Comparison of ENCODE assay signal across 12 cellular contexts in the genomic region with DNA sequence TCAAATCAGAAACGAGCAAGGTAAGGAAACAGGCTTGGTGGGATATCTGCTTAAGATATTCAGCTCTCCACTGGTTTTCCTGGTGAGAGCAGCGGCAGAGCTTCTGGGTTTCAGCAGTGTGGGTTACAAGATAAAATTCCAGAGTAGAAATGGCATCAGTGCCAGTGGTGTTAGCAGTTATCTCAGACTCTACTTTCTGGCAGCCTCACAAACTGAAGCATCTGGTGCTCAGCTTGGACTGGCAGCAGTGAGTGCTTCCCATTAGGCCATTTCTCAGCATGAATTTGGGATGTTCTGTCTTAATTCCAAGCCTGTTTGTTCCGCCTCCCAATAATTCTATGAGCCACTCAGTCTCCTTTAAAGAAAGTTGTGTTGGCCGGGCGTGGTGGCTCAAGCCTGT. TPM values are rescaled to one million over a fixed set of nuclear protein-coding genes. Genes with fewer than 3 reads are reported as not detected.
DNase-seq lines count a peak whose midpoint lies in the region; ATAC-seq, FAIRE-seq and TF ChIP-seq lines count a peak whose summit lies in the region.
"Had no signal": no experiment of that assay in that cellular context is flagged by ENCODE, and none has a peak within 500 bp of the region (broad histone marks: within the 10 kb centered on the region; RNA-seq: fewer than 3 reads in every experiment).

No MANE protein-coding gene starts in this region.

- TF ChIP-seq CTCF in CD14-positive monocyte (IDR thresholded peaks at IDR 0.05) (no peak), HepG2 (CRISPR knock-in tag; IDR thresholded peaks at IDR 0.05) (no peak)

- CTCF ChIA-PET in HepG2 (lab: Yijun Ruan, JAX; ENCODE audit: low intra/inter-chr PET ratio, low total read pairs): no interaction called here

- peaks cover 86% of the 10 kb centered on the region for H3K4me1 ChIP-seq in HepG2 (ENCODE audit: insufficient read depth, low read length)

- no peak for TF ChIP-seq POLR2A in HepG2 (IDR thresholded peaks at IDR 0.05; ENCODE audit: insufficient read depth in 1 of 2, low read depth in 2 of 2, low read length in 2 of 2)

- TF ChIP-seq RAD21 in HepG2 (CRISPR knock-in tag; IDR thresholded peaks at IDR 0.05): no peak

- no peak overlapping the region for H2AFZ ChIP-seq in HepG2 (ENCODE audit: low read length)

- peak overlapping the region in 5 of 7 donors; percentile 45 to 94 (median 80) for H3K27ac Mint-ChIP-seq in CD14-positive monocyte

- H3K9me3 ChIP-seq in HepG2 (ENCODE audit: low read length): no peaks in the 10 kb centered on the region
- H3K9me3 ChIP-seq: suprapubic skin had no signal

- no peak overlapping the region for H3K9ac ChIP-seq in HepG2 (ENCODE audit: insufficient read depth, low read depth, low read length)

- peaks cover 86% of the 10 kb centered on the region in 2 donors for H3K36me3 Mint-ChIP-seq in CD14-positive monocyte

- in situ Hi-C loops in G401 (cut with HindIII; ENCODE audit: low sequenced_read_pairs) (no loop called here), HepG2 (cut with HindIII; ENCODE audit: extremely low pct_ligation_motif_present, low pct_unique_long_range_greater_than_20kb) (no loop called here)

- H4K20me1 ChIP-seq in HepG2 (ENCODE audit: insufficient read depth, low read length): peaks cover 11% of the 10 kb centered on the region

- H3K27me3 ChIP-seq in HepG2 (ENCODE audit: control insufficient read depth in 1 of 2, insufficient read depth in 2 of 2, low read length in 2 of 2): no peaks in the 10 kb centered on the region
- H3K27me3 ChIP-seq: suprapubic skin had no signal

- WGBS in HepG2 (ENCODE audit: low lambda C conversion rate): 95% methylated on average over 3 of the region's 5 CpGs

- BruUV-seq in HepG2 (replicated peaks; lab: Mats Ljungman, UMichigan): no TSS peak

- H3K27me3 Mint-ChIP-seq in CD14-positive monocyte (ENCODE audit: low read depth in 3 of 3): no peaks in the 10 kb centered on the region

- peaks cover 51% of the 10 kb centered on the region for H3K4me1 Mint-ChIP-seq in CD14-positive monocyte

- H3K4me3 Mint-ChIP-seq in CD14-positive monocyte: no peak overlapping the region

- TF ChIP-seq EP300 in HepG2 (IDR thresholded peaks at IDR 0.05; ENCODE audit: low read depth in 2 of 2, low read length in 2 of 2) (no peak), HepG2 (CRISPR knock-in tag; IDR thresholded peaks at IDR 0.05; ENCODE audit: borderline replicate concordance) (no peak)

- H3K4me3 ChIP-seq in HepG2 (replicated peaks in 1 of 3; ENCODE audit: insufficient read depth in 1 of 3, low read depth in 2 of 3, low read length in 3 of 3): no peak overlapping the region
- H3K4me3 ChIP-seq: suprapubic skin had no signal

- POLR2A ChIA-PET in HepG2 (lab: Yijun Ruan, JAX): interaction anchor here (2.0 to 2.6 kb wide), 2 partner anchors 8 to 13 kb away, joined by 5 to 12 read pairs; a partner anchor contains a TSS

- no peaks in the 10 kb centered on the region for H3K9me3 Mint-ChIP-seq in CD14-positive monocyte

- no peak overlapping the region for H3K4me2 ChIP-seq in HepG2 (ENCODE audit: low read depth, low read length)

- no peak overlapping the region for H3K27ac ChIP-seq in HepG2 (ENCODE audit: extremely low read length, insufficient read depth, low read length)

- FAIRE-seq in HepG2 (lab: Jason Lieb, UNC): no peak

- H3K36me3 ChIP-seq in HepG2 (replicated peaks in 1 of 2; ENCODE audit: control insufficient read depth in 1 of 2, insufficient read depth in 2 of 2, low read length in 2 of 2): peaks cover 11 to 89% of the 10 kb centered on the region in 2 experiments

- peaks cover 41% of the 10 kb centered on the region for H3K79me2 ChIP-seq in HepG2 (ENCODE audit: insufficient read depth, low read length)

- intact Hi-C loops in CD14-positive monocyte (cut with micrococcal nuclease) (loop anchor here in 1 of 2 donors (10.0 kb wide), 1 partner anchor 347 kb away; a partner anchor contains a TSS), HepG2 (cut with micrococcal nuclease; ENCODE audit: unreplicated experiment) (no loop called here)

- ATAC-seq in HepG2 (no peak), GM21717 (IDR thresholded peaks at IDR 0.05; ENCODE audit: unreplicated experiment) (no peak), GM21390 (IDR thresholded peaks at IDR 0.05; ENCODE audit: unreplicated experiment) (no peak)

- no peak for DNase-seq in CD14-positive monocyte (ENCODE audit: low spot score)
- DNase-seq in G401 (ENCODE audit: low spot score): peak; percentile 92
- DNase-seq in amniotic epithelial cell (ENCODE audit: low read depth): peak; percentile 14
- DNase-seq in HepG2 (ENCODE audit: low spot score): no peak
- no peak for DNase-seq in AML-193 (lab: John Stamatoyannopoulos, UW)
- DNase-seq: activated gamma-delta T cell treated with Interleukin-2 at 50 U/mL for 16 hours; head of caudate nucleus; NCI-H2171; stimulated activated CD4-positive, alpha-beta T cell treated with anti-CD3 and anti-CD28 coated beads, Interleukin-12 subunit alpha, Interleukin-12 subunit beta, amount 100 ng/mL, for 4 hours had no signal

RNA-seq across cellular contexts. Expression of a gene that starts 6.9 kb away (rescaled TPM):
- polyA plus RNA-seq in CD14-positive monocyte: under 1 TPM in 1 of 2 donors, not detected in 1; 0.26 TPM
- total RNA-seq in G401 (2014; rRNA removed; shearing (Covaris generic)): 16.6 and 37.4 TPM in 2 replicates
- 2.1 and 3.4 TPM in 2 replicates for total RNA-seq in HepG2 (2016; rRNA removed; fragmentation: Illumina TruSeq; extraction: Trizol)
- total RNA-seq in HepG2 (2016; cell fraction: cytosol; rRNA removed; fragmentation: Illumina TruSeq; extraction: Trizol; ENCODE audit: low read depth): 0.61 and 0.97 TPM in 2 replicates
- 1.9 and 2.5 TPM in 2 replicates for total RNA-seq in HepG2 (2016; cell fraction: insoluble cytoplasmic fraction; rRNA removed; fragmentation: Illumina TruSeq; extraction: Trizol)
- total RNA-seq in HepG2 (2016; cell fraction: membrane; rRNA removed; fragmentation: Illumina TruSeq; extraction: Trizol): 1.3 and 2.6 TPM in 2 replicates
- 2.4 and 3.2 TPM in 2 replicates for total RNA-seq in HepG2 (2016; cell fraction: nucleus; rRNA removed; fragmentation: Illumina TruSeq; extraction: Trizol)
- 5.8 and 7.9 TPM in 2 replicates for polyA plus RNA-seq in HepG2 (2011; rRNA removed)
- polyA plus RNA-seq in HepG2 (2011; cell fraction: cytosol; rRNA removed): 5.4 TPM in 2 replicates
- 3.2 and 4.7 TPM in 2 replicates for polyA plus RNA-seq in HepG2 (2011; cell fraction: nucleus; rRNA removed)
- 2.1 and 4.2 TPM in 2 replicates for polyA plus RNA-seq in HepG2 (2012)
- polyA plus RNA-seq in HepG2 (2016; cell fraction: cytosol; fragmentation: Illumina TruSeq; extraction: Trizol; ENCODE audit: low read depth): 1.1 and 1.5 TPM in 2 replicates
- 1.4 and 1.8 TPM in 2 replicates for polyA plus RNA-seq in HepG2 (2016; cell fraction: insoluble cytoplasmic fraction; fragmentation: Illumina TruSeq; extraction: Trizol; ENCODE audit: low read depth)
- polyA plus RNA-seq in HepG2 (2016; cell fraction: membrane; fragmentation: Illumina TruSeq; extraction: Trizol; ENCODE audit: low read depth): 1.1 and 1.6 TPM in 2 replicates
- polyA plus RNA-seq in HepG2 (2016; cell fraction: nucleus; fragmentation: Illumina TruSeq; extraction: Trizol; ENCODE audit: insufficient read depth, low read depth): 1.4 and 2.0 TPM in 2 replicates
- 4.8 and 5.9 TPM in 2 replicates for polyA minus RNA-seq in HepG2 (2011; rRNA and poly(A)+ RNA removed; ENCODE audit: low replicate concordance)
- 0.99 and 3.0 TPM in 2 replicates for polyA minus RNA-seq in HepG2 (2011; cell fraction: cytosol; rRNA and poly(A)+ RNA removed)
- 5.6 and 8.6 TPM in 2 replicates for polyA minus RNA-seq in HepG2 (2011; cell fraction: nucleus; rRNA and poly(A)+ RNA removed)

RNA-seq across cellular contexts. Expression of a gene that starts 7.4 kb away (rescaled TPM):
- polyA plus RNA-seq in CD14-positive monocyte (100 to 1,000 TPM; 495 to 581 TPM), HepG2 (2011; rRNA removed) (152 and 228 TPM in 2 replicates)
- 142 and 176 TPM in 2 replicates for total RNA-seq in G401 (2014; rRNA removed; shearing (Covaris generic))
- total RNA-seq in HepG2 (2016; rRNA removed; fragmentation: Illumina TruSeq; extraction: Trizol): 300 and 418 TPM in 2 replicates
- 151 and 179 TPM in 2 replicates for total RNA-seq in HepG2 (2016; cell fraction: cytosol; rRNA removed; fragmentation: Illumina TruSeq; extraction: Trizol; ENCODE audit: low read depth)
- 301 and 437 TPM in 2 replicates for total RNA-seq in HepG2 (2016; cell fraction: insoluble cytoplasmic fraction; rRNA removed; fragmentation: Illumina TruSeq; extraction: Trizol)
- 192 and 211 TPM in 2 replicates for total RNA-seq in HepG2 (2016; cell fraction: membrane; rRNA removed; fragmentation: Illumina TruSeq; extraction: Trizol)
- 110 and 113 TPM in 2 replicates for total RNA-seq in HepG2 (2016; cell fraction: nucleus; rRNA removed; fragmentation: Illumina TruSeq; extraction: Trizol)
- polyA plus RNA-seq in HepG2 (2011; cell fraction: cytosol; rRNA removed): 147 and 153 TPM in 2 replicates
- 37.4 and 37.5 TPM in 2 replicates for polyA plus RNA-seq in HepG2 (2011; cell fraction: nucleus; rRNA removed)
- 165 and 247 TPM in 2 replicates for polyA plus RNA-seq in HepG2 (2012)
- polyA plus RNA-seq in HepG2 (2016; cell fraction: cytosol; fragmentation: Illumina TruSeq; extraction: Trizol; ENCODE audit: low read depth): 177 and 202 TPM in 2 replicates
- polyA plus RNA-seq in HepG2 (2016; cell fraction: insoluble cytoplasmic fraction; fragmentation: Illumina TruSeq; extraction: Trizol; ENCODE audit: low read depth): 365 and 402 TPM in 2 replicates
- polyA plus RNA-seq in HepG2 (2016; cell fraction: membrane; fragmentation: Illumina TruSeq; extraction: Trizol; ENCODE audit: low read depth): 152 and 182 TPM in 2 replicates
- polyA plus RNA-seq in HepG2 (2016; cell fraction: nucleus; fragmentation: Illumina TruSeq; extraction: Trizol; ENCODE audit: insufficient read depth, low read depth): 148 and 165 TPM in 2 replicates
- 30.9 and 42.9 TPM in 2 replicates for polyA minus RNA-seq in HepG2 (2011; rRNA and poly(A)+ RNA removed; ENCODE audit: low replicate concordance)
- 56.1 and 62.9 TPM in 2 replicates for polyA minus RNA-seq in HepG2 (2011; cell fraction: cytosol; rRNA and poly(A)+ RNA removed)
- 58.7 and 65.3 TPM in 2 replicates for polyA minus RNA-seq in HepG2 (2011; cell fraction: nucleus; rRNA and poly(A)+ RNA removed)

RNA-seq across cellular contexts. Expression of a gene that starts 29.9 kb away (rescaled TPM):
- polyA plus RNA-seq in CD14-positive monocyte: under 1 TPM in 1 of 2 donors, not detected in 1; 0.06 TPM
- total RNA-seq in G401 (2014; rRNA removed; shearing (Covaris generic)): 0.58 and 4.6 TPM in 2 replicates
- 0.24 and 0.46 TPM in 2 replicates for total RNA-seq in HepG2 (2016; rRNA removed; fragmentation: Illumina TruSeq; extraction: Trizol)
- 0.40 and 0.53 TPM in 2 replicates for total RNA-seq in HepG2 (2016; cell fraction: cytosol; rRNA removed; fragmentation: Illumina TruSeq; extraction: Trizol; ENCODE audit: low read depth)
- total RNA-seq in HepG2 (2016; cell fraction: insoluble cytoplasmic fraction; rRNA removed; fragmentation: Illumina TruSeq; extraction: Trizol): 0.65 and 0.67 TPM in 2 replicates
- total RNA-seq in HepG2 (2016; cell fraction: membrane; rRNA removed; fragmentation: Illumina TruSeq; extraction: Trizol): 0.43 and 0.65 TPM in 2 replicates
- total RNA-seq in HepG2 (2016; cell fraction: nucleus; rRNA removed; fragmentation: Illumina TruSeq; extraction: Trizol): 0.69 and 1.0 TPM in 2 replicates
- 0.16 and 0.38 TPM in 2 replicates for polyA plus RNA-seq in HepG2 (2011; rRNA removed)
- 0.13 and 0.18 TPM in 2 replicates for polyA plus RNA-seq in HepG2 (2011; cell fraction: cytosol; rRNA removed)
- 0.45 and 0.83 TPM in 2 replicates for polyA plus RNA-seq in HepG2 (2011; cell fraction: nucleus; rRNA removed)
- 0.17 and 0.30 TPM in 2 replicates for polyA plus RNA-seq in HepG2 (2012)
- 0.80 and 0.89 TPM in 2 replicates for polyA plus RNA-seq in HepG2 (2016; cell fraction: cytosol; fragmentation: Illumina TruSeq; extraction: Trizol; ENCODE audit: low read depth)
- 0.76 and 0.78 TPM in 2 replicates for polyA plus RNA-seq in HepG2 (2016; cell fraction: insoluble cytoplasmic fraction; fragmentation: Illumina TruSeq; extraction: Trizol; ENCODE audit: low read depth)
- polyA plus RNA-seq in HepG2 (2016; cell fraction: membrane; fragmentation: Illumina TruSeq; extraction: Trizol; ENCODE audit: low read depth): 0.47 and 0.61 TPM in 2 replicates
- 0.81 and 1.2 TPM in 2 replicates for polyA plus RNA-seq in HepG2 (2016; cell fraction: nucleus; fragmentation: Illumina TruSeq; extraction: Trizol; ENCODE audit: insufficient read depth, low read depth)
- polyA minus RNA-seq in HepG2 (2011; rRNA and poly(A)+ RNA removed; ENCODE audit: low replicate concordance): 0.12 and 0.26 TPM in 2 replicates
- polyA minus RNA-seq in HepG2 (2011; cell fraction: cytosol; rRNA and poly(A)+ RNA removed): 0.30 TPM in 1 of 2 replicates, not detected in the other
- polyA minus RNA-seq in HepG2 (2011; cell fraction: nucleus; rRNA and poly(A)+ RNA removed): 0.90 and 1.2 TPM in 2 replicates

Comparison
In these comparisons a context has a peak if more than half of its experiments do, and no peak if none do; other contexts are left out.
1. DNase-seq: peak in G401 (single experiment) and amniotic epithelial cell (single experiment); none in CD14-positive monocyte (single experiment), HepG2 (single experiment) and AML-193 (0 of 2).